In the genomic region with DNA sequence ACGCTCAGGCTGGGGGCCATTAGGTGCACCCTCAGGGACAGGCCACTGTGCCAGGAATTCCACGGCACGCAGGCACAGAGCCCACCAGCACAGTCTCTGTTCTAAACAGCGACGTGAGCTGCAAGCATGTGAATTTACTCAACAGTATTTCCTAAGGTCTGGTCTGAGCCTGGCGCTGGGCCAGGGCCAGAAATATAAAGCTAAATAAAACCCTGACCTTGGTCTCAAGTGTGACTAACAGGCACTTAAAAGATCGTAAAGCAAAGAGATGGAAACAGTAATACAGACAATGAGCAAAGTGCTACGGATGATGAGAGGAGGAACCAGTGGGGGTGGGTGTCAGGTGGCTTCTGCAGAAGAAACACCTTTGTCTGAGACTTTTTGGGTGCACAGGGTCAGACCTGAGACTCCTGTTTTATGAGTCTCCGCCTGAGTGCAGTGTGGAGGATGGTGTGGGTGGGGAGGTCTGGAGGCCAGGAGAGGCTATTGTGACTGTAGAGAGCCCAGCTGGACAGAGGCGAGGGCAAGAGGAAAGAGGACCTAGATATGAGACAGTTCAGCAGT, we compare ENCODE assay signal across 9 cellular contexts. TPM values are rescaled to one million over a fixed set of nuclear protein-coding genes. Genes with fewer than 3 reads are reported as not detected.
DNase-seq lines count a peak whose midpoint lies in the region; ATAC-seq lines count a peak whose summit lies in the region.
"Had no signal": no experiment of that assay in that cellular context is flagged by ENCODE, and none has a peak within 500 bp of the region (broad histone marks: within the 10 kb centered on the region; RNA-seq: fewer than 3 reads in every experiment).

No MANE protein-coding gene starts in this region.

- ATAC-seq in stimulated activated naive CD8-positive, alpha-beta T cell treated with anti-CD3 and anti-CD28 coated beads, Interleukin-15, Interleukin-2, amounts not matched to agents 100 U/mL and 50 U/mL, for 24 hours: no peak
- ATAC-seq in HG03442 (IDR thresholded peaks at IDR 0.05; ENCODE audit: unreplicated experiment) (no peak), GM19328 (IDR thresholded peaks at IDR 0.05; ENCODE audit: unreplicated experiment) (no peak)

- DNase-seq in DMS153 (lab: John Stamatoyannopoulos, UW) (peak; percentile 90), NCI-H2029 (lab: John Stamatoyannopoulos, UW) (peak; percentile 100), brain pericyte (ENCODE audit: low read depth, low spot score) (peak; percentile 27), myocyte (ENCODE audit: low read depth) (peak; percentile 80), foreskin melanocyte (no peak)
- no peak for DNase-seq in stimulated activated naive CD8-positive, alpha-beta T cell treated with anti-CD3 and anti-CD28 coated beads, Interleukin-15, Interleukin-2, amounts not matched to agents 100 U/mL and 50 U/mL, for 24 hours

RNA-seq across cellular contexts. Expression of a gene that starts 53.4 kb away (rescaled TPM):
- 0.73 TPM in 1 of 2 replicates, not detected in the other for total RNA-seq in myocyte
- polyA plus RNA-seq in myocyte (2012): not detected
- total RNA-seq: activated CD8-positive, alpha-beta memory T cell treated with anti-CD3 and anti-CD28 coated beads for 36 hours had no signal

Comparison
In these comparisons a context has a peak if more than half of its experiments do, and no peak if none do; other contexts are left out.
1. DNase-seq: peak in DMS153 (single experiment), NCI-H2029 (single experiment), brain pericyte (single experiment) and myocyte (single experiment); none in stimulated activated naive CD8-positive, alpha-beta T cell treated with anti-CD3 and anti-CD28 coated beads, Interleukin-15, Interleukin-2, amounts not matched to agents 100 U/mL and 50 U/mL, for 24 hours (single experiment) and foreskin melanocyte (single experiment).